In the genomic region with DNA sequence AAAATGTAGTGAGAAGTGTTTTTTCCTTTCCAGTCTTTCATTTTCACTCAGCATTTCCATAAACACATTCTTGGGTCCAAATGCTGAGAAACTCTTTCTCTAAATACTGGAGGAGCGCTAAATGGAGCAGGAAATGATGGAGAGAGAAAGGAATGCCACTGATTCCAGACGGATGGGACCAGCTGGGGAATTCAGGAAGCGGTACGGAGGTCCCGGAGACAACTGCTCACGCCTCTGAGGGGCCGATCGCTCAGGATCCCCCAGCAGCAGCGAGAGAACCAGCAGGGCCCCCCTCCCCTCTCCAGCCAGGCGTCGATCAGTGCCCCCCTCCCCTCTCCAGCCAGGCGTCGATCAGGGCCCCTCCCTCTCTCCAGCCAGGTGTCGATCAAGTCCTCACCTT, we compare ENCODE assay signal across 8 cellular contexts. TPM values are rescaled to one million over a fixed set of nuclear protein-coding genes. Genes with fewer than 3 reads are reported as not detected.
DNase-seq lines count a peak whose midpoint lies in the region; ATAC-seq, FAIRE-seq and TF ChIP-seq lines count a peak whose summit lies in the region.

No MANE protein-coding gene starts in this region.

- no peaks in the 10 kb centered on the region for H3K27me3 Mint-ChIP-seq in activated T-cell treated with anti-CD3 and anti-CD28 coated beads, Interleukin-2, amount 50 U/mL, for 24 hours

- H3K27me3 ChIP-seq in breast epithelium (no peaks in the 10 kb centered on the region), kidney epithelial cell (ENCODE audit: control insufficient read depth, insufficient read depth, low read length) (no peaks in the 10 kb centered on the region), thoracic aorta (replicated peaks; ENCODE audit: insufficient read depth) (no peaks in the 10 kb centered on the region)

- H3K36me3 Mint-ChIP-seq in activated T-cell treated with anti-CD3 and anti-CD28 coated beads, Interleukin-2, amount 50 U/mL, for 24 hours (ENCODE audit: low read depth), result peaks cover 27% of the 10 kb centered on the region

- TF ChIP-seq CTCF in breast epithelium (IDR thresholded peaks at IDR 0.05), result no peak
- no peak for TF ChIP-seq CTCF in kidney epithelial cell (IDR thresholded peaks at IDR 0.05; ENCODE audit: insufficient read depth, low read length, poor library complexity, severe bottlenecking)
- TF ChIP-seq CTCF in thoracic aorta (IDR thresholded peaks at IDR 0.05), result no peak
- no peak for TF ChIP-seq CTCF in D721Med (IDR thresholded peaks at IDR 0.05; ENCODE audit: insufficient read depth, missing control alignments)

- H3K4me1 ChIP-seq in breast epithelium (no peaks in the 10 kb centered on the region), thoracic aorta (ENCODE audit: control insufficient read depth in 1 of 2, low read depth in 2 of 2) (peaks cover 6 to 26% of the 10 kb centered on the region in 2 donors)

- intact Hi-C loops in breast epithelium (cut with DNase I; ENCODE audit: low total_unique reads), result loop anchor here (2.0 kb wide), 1 partner anchor 28 kb away; no protein-coding TSS in a partner anchor

- TF ChIP-seq POLR2A in breast epithelium (IDR thresholded peaks at IDR 0.05), result no peak

- peak overlapping the region; percentile 82 for H3K27ac Mint-ChIP-seq in activated T-cell treated with anti-CD3 and anti-CD28 coated beads, Interleukin-2, amount 50 U/mL, for 24 hours

- H3K36me3 ChIP-seq in breast epithelium (no peaks in the 10 kb centered on the region), kidney epithelial cell (ENCODE audit: control insufficient read depth, insufficient read depth, low read length) (no peaks in the 10 kb centered on the region), thoracic aorta (no peaks in the 10 kb centered on the region)

- no peak for DNase-seq in activated T-cell treated with anti-CD3 and anti-CD28 coated beads, Interleukin-2, amount 50 U/mL, for 24 hours
- DNase-seq in activated T-cell treated with anti-CD3 and anti-CD28 coated beads for 4 hours, result no peak
- no peak for DNase-seq in breast epithelium (ENCODE audit: low spot score in 2 of 2)
- peak; percentile 74 for DNase-seq in kidney epithelial cell (ENCODE audit: low read depth)
- DNase-seq in thoracic aorta (ENCODE audit: low spot score), result no peak
- no peak for DNase-seq in D721Med (ENCODE audit: insufficient read length, low spot score)
- DNase-seq in NCI-H2029 (lab: John Stamatoyannopoulos, UW), result no peak

- peaks cover 78% of the 10 kb centered on the region for H3K4me1 Mint-ChIP-seq in activated T-cell treated with anti-CD3 and anti-CD28 coated beads, Interleukin-2, amount 50 U/mL, for 24 hours (ENCODE audit: low read depth)

- peak overlapping the region; percentile 64 to 89 for H3K27ac ChIP-seq in breast epithelium
- peak overlapping the region; percentile 84 to 91 for H3K27ac ChIP-seq in thoracic aorta

- peak; percentile 86 for ATAC-seq in thoracic aorta (ENCODE audit: insufficient number of reproducible peaks, low FRiP score, low read depth)
- no peak for ATAC-seq in GM18498 (IDR thresholded peaks at IDR 0.05; ENCODE audit: unreplicated experiment)

- H3K4me3 Mint-ChIP-seq in activated T-cell treated with anti-CD3 and anti-CD28 coated beads, Interleukin-2, amount 50 U/mL, for 24 hours, result peak overlapping the region; percentile 20

- H3K9me3 ChIP-seq in breast epithelium, result no peaks in the 10 kb centered on the region
- no peaks in the 10 kb centered on the region for H3K9me3 ChIP-seq in thoracic aorta

- no peak for FAIRE-seq in D721Med (lab: Jason Lieb, UNC)

- H3K9me3 Mint-ChIP-seq in activated T-cell treated with anti-CD3 and anti-CD28 coated beads, Interleukin-2, amount 50 U/mL, for 24 hours, result no peaks in the 10 kb centered on the region

- H3K4me3 ChIP-seq in breast epithelium (peak overlapping the region in 2 of 3 donors; percentile 30 to 59), kidney epithelial cell (ENCODE audit: low read depth, low read length) (no peak overlapping the region), thoracic aorta (peak overlapping the region; percentile 66)

RNA-seq across cellular contexts. Expression of a gene that starts 13.2 kb away (rescaled TPM):
- total RNA-seq in breast epithelium, result 10 to 100 TPM; 14.2 to 54.9 (median 31.5) TPM
- total RNA-seq in kidney epithelial cell, result 25.4 and 27.0 TPM in 2 replicates
- total RNA-seq in thoracic aorta, result 10 to 100 TPM; 38.9 to 48.6 TPM

RNA-seq across cellular contexts. Expression of a gene that starts 59.9 kb away (rescaled TPM):
- total RNA-seq in breast epithelium (not detected), kidney epithelial cell (not detected in 2 replicates), thoracic aorta (not detected)
